ENCODE assay signal across 8 cellular contexts in the genomic region with DNA sequence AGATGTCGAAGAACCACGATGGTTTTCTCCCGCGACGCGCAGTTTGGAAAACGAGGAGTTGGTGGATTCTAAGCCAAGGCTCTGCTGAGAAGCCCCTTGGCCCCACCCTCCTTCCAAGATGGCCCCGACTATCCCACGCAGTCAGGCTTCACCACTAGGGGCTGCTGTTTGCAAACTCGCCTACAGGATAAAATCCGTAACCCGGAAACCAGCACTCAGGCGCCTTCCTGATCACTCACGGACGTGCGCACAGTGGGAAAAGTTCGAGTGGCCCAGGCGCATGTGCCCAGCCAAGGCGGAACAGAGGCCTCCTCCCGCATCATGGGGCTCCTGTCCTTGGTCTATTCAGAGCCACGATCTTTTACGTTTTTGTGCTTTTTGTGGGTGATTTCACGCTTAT. TPM values are rescaled to one million over a fixed set of nuclear protein-coding genes. Genes with fewer than 3 reads are reported as not detected.
A peak's percentile ranks its signal among the peaks of the same experiment; 100 is the strongest.
DNase-seq lines count a peak whose midpoint lies in the region; ATAC-seq and TF ChIP-seq lines count a peak whose summit lies in the region.

No MANE protein-coding gene starts in this region.

- TF ChIP-seq CTCF in fibroblast of villous mesenchyme (IDR thresholded peaks at IDR 0.05; ENCODE audit: insufficient read depth, low read depth, low read length) (peak; percentile 81), osteoblast (IDR thresholded peaks at IDR 0.05; ENCODE audit: extremely low read depth, low read depth, low read length) (peak; percentile 66)

- H3K4me3 ChIP-seq in fibroblast of villous mesenchyme (ENCODE audit: low read depth, low read length) = no peak overlapping the region
- no peak overlapping the region for H3K4me3 ChIP-seq in osteoblast (ENCODE audit: insufficient read depth, low read length)

- H3K4me2 ChIP-seq in osteoblast (ENCODE audit: insufficient read depth, low read length) = no peak overlapping the region

- H3K79me2 ChIP-seq in osteoblast (ENCODE audit: insufficient read depth, low read length) = no peaks in the 10 kb centered on the region

- ATAC-seq in HG03045 (IDR thresholded peaks at IDR 0.05; ENCODE audit: unreplicated experiment) = no peak
- no peak for ATAC-seq in HG03354 (IDR thresholded peaks at IDR 0.05; ENCODE audit: poor library complexity, severe bottlenecking, unreplicated experiment)

- H3K27me3 ChIP-seq in osteoblast (ENCODE audit: insufficient read depth, low read length) = no peaks in the 10 kb centered on the region

- H3K9me3 ChIP-seq in osteoblast (ENCODE audit: low read depth, low read length) = no peaks in the 10 kb centered on the region

- H3K27ac ChIP-seq in osteoblast (ENCODE audit: low read depth, low read length) = no peak overlapping the region

- H3K4me1 ChIP-seq in osteoblast (ENCODE audit: insufficient read depth, low read length) = no peaks in the 10 kb centered on the region

- peaks cover 9% of the 10 kb centered on the region for H4K20me1 ChIP-seq in osteoblast (ENCODE audit: insufficient read depth, low read length)

- H3K36me3 ChIP-seq in osteoblast (ENCODE audit: insufficient read depth, low read length) = peaks cover 30% of the 10 kb centered on the region

- DNase-seq in DMS53 (lab: John Stamatoyannopoulos, UW) (peak; percentile 43), DMS53 treated with DMSO at 0.1 percent for 48 hours (lab: John Stamatoyannopoulos, UW; ENCODE audit: unreplicated experiment) (no peak), NCI-H1694 treated with DMSO at 0.1 percent for 48 hours (lab: John Stamatoyannopoulos, UW) (peak; percentile 14), fibroblast of villous mesenchyme (ENCODE audit: low read depth) (peak; percentile 56), osteoblast (ENCODE audit: insufficient read length, low spot score, missing footprints) (peak; percentile 97)
- DNase-seq in activated T-cell treated with anti-CD3 and anti-CD28 coated beads, Interleukin-2, amount 50 U/mL, for 1 hour = peak; percentile 64

- no peak overlapping the region for H2AFZ ChIP-seq in osteoblast (ENCODE audit: low read length)

RNA-seq across cellular contexts. Expression of gene UQCR11, which starts 19.2 kb away (rescaled TPM):
- total RNA-seq in fibroblast of villous mesenchyme = 49.3 and 53.5 TPM in 2 replicates
- total RNA-seq in osteoblast = 37.4 and 39.4 TPM in 2 replicates

RNA-seq across cellular contexts. Expression of gene TCF3, which starts 28.0 kb away (rescaled TPM):
- 57.0 and 66.7 TPM in 2 replicates for total RNA-seq in fibroblast of villous mesenchyme
- 46.6 and 55.0 TPM in 2 replicates for total RNA-seq in osteoblast

RNA-seq across cellular contexts. Expression of gene MBD3, which starts 31.8 kb away (rescaled TPM):
- total RNA-seq in fibroblast of villous mesenchyme (73.4 and 103 TPM in 2 replicates), osteoblast (76.9 and 78.5 TPM in 2 replicates)

RNA-seq across cellular contexts. Expression of gene MEX3D, which starts 56.3 kb away (rescaled TPM):
- 33.7 and 48.6 TPM in 2 replicates for total RNA-seq in fibroblast of villous mesenchyme
- 38.0 and 47.0 TPM in 2 replicates for total RNA-seq in osteoblast
